In genomic region chr5:56012281-56012963, GRCh38 we compare ENCODE assay signal across 1 cellular context.
TF ChIP-seq lines count a peak whose summit lies in the region.

No MANE protein-coding gene starts in this region.

TF ChIP-seq in HepG2, 621 proteins besides CTCF, POLR2A, EP300 and RAD21 (continued from another document and continues in another):
- TF ChIP-seq, protein P1, sequence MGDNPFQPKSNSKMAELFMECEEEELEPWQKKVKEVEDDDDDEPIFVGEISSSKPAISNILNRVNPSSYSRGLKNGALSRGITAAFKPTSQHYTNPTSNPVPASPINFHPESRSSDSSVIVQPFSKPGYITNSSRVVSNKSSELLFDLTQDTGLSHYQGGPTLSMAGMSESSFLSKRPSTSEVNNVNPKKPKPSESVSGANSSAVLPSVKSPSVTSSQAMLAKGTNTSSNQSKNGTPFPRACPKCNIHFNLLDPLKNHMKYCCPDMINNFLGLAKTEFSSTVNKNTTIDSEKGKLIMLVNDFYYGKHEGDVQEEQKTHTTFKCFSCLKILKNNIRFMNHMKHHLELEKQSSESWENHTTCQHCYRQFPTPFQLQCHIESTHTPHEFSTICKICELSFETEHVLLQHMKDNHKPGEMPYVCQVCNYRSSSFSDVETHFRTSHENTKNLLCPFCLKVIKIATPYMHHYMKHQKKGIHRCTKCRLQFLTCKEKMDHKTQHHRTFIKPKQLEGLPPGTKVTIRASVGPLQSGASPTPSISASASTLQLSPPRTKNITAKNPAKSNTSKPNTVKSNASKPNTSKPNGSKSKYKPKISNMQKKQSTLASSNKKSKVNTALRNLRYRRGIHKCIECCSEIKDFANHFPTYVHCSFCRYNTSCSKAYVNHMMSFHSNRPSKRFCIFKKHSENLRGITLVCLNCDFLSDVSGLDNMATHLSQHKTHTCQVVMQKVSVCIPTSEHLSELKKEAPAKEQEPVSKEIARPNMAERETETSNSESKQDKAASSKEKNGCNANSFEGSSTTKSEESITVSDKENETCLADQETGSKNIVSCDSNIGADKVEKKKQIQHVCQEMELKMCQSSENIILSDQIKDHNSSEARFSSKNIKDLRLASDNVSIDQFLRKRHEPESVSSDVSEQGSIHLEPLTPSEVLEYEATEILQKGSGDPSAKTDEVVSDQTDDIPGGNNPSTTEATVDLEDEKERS (CRISPR knock-in tag; IDR thresholded peaks at IDR 0.05): no peak
- TF ChIP-seq NFYC (CRISPR knock-in tag; IDR thresholded peaks at IDR 0.05): peak; percentile 41; the same call in 1 of the 2 replicates
- no peak for TF ChIP-seq FOXK2 (IDR thresholded peaks at IDR 0.05)
- no peak for TF ChIP-seq FOXM1 (CRISPR knock-in tag; IDR thresholded peaks at IDR 0.05)
- no peak for TF ChIP-seq ZNF547 (CRISPR knock-in tag; IDR thresholded peaks at IDR 0.05)
- TF ChIP-seq SMYD3 (CRISPR knock-in tag; IDR thresholded peaks at IDR 0.05): no peak
- TF ChIP-seq ZNF224 (CRISPR knock-in tag; IDR thresholded peaks at IDR 0.05): no peak
- TF ChIP-seq PHB2 (IDR thresholded peaks at IDR 0.05; ENCODE audit: partially characterized antibody): no peak
- peak; percentile 34 for TF ChIP-seq ASH2L (IDR thresholded peaks at IDR 0.05; ENCODE audit: insufficient read length, low read depth, low read length)
- TF ChIP-seq TGIF2 (CRISPR knock-in tag; IDR thresholded peaks at IDR 0.05): no peak
- TF ChIP-seq ZNF292 (CRISPR knock-in tag; IDR thresholded peaks at IDR 0.05; ENCODE audit: borderline replicate concordance, low read depth): no peak
- TF ChIP-seq RFX1 (IDR thresholded peaks at IDR 0.05): no peak
- TF ChIP-seq POGK (CRISPR knock-in tag; conservative IDR thresholded peaks at IDR 0.05): no peak
- TF ChIP-seq, protein P2, sequence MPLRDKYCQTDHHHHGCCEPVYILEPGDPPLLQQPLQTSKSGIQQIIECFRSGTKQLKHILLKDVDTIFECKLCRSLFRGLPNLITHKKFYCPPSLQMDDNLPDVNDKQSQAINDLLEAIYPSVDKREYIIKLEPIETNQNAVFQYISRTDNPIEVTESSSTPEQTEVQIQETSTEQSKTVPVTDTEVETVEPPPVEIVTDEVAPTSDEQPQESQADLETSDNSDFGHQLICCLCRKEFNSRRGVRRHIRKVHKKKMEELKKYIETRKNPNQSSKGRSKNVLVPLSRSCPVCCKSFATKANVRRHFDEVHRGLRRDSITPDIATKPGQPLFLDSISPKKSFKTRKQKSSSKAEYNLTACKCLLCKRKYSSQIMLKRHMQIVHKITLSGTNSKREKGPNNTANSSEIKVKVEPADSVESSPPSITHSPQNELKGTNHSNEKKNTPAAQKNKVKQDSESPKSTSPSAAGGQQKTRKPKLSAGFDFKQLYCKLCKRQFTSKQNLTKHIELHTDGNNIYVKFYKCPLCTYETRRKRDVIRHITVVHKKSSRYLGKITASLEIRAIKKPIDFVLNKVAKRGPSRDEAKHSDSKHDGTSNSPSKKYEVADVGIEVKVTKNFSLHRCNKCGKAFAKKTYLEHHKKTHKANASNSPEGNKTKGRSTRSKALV (CRISPR knock-in tag; IDR thresholded peaks at IDR 0.05): no peak
- TF ChIP-seq MAFK (conservative IDR thresholded peaks at IDR 0.05 in 1 of 2, IDR thresholded peaks at IDR 0.05 in 1 of 2; ENCODE audit: low read length in 2 of 2): peak in 1 of 2 experiments; percentile 12; a peak in 1 of 4 replicates
- TF ChIP-seq SIX4 (CRISPR knock-in tag; IDR thresholded peaks at IDR 0.05): peak; percentile 68
- no peak for TF ChIP-seq MBNL3 (CRISPR knock-in tag; conservative IDR thresholded peaks at IDR 0.05)
- TF ChIP-seq IRF2 (CRISPR knock-in tag; IDR thresholded peaks at IDR 0.05): peak; percentile 58; the same call in 1 of the 2 replicates
- TF ChIP-seq, protein P3, sequence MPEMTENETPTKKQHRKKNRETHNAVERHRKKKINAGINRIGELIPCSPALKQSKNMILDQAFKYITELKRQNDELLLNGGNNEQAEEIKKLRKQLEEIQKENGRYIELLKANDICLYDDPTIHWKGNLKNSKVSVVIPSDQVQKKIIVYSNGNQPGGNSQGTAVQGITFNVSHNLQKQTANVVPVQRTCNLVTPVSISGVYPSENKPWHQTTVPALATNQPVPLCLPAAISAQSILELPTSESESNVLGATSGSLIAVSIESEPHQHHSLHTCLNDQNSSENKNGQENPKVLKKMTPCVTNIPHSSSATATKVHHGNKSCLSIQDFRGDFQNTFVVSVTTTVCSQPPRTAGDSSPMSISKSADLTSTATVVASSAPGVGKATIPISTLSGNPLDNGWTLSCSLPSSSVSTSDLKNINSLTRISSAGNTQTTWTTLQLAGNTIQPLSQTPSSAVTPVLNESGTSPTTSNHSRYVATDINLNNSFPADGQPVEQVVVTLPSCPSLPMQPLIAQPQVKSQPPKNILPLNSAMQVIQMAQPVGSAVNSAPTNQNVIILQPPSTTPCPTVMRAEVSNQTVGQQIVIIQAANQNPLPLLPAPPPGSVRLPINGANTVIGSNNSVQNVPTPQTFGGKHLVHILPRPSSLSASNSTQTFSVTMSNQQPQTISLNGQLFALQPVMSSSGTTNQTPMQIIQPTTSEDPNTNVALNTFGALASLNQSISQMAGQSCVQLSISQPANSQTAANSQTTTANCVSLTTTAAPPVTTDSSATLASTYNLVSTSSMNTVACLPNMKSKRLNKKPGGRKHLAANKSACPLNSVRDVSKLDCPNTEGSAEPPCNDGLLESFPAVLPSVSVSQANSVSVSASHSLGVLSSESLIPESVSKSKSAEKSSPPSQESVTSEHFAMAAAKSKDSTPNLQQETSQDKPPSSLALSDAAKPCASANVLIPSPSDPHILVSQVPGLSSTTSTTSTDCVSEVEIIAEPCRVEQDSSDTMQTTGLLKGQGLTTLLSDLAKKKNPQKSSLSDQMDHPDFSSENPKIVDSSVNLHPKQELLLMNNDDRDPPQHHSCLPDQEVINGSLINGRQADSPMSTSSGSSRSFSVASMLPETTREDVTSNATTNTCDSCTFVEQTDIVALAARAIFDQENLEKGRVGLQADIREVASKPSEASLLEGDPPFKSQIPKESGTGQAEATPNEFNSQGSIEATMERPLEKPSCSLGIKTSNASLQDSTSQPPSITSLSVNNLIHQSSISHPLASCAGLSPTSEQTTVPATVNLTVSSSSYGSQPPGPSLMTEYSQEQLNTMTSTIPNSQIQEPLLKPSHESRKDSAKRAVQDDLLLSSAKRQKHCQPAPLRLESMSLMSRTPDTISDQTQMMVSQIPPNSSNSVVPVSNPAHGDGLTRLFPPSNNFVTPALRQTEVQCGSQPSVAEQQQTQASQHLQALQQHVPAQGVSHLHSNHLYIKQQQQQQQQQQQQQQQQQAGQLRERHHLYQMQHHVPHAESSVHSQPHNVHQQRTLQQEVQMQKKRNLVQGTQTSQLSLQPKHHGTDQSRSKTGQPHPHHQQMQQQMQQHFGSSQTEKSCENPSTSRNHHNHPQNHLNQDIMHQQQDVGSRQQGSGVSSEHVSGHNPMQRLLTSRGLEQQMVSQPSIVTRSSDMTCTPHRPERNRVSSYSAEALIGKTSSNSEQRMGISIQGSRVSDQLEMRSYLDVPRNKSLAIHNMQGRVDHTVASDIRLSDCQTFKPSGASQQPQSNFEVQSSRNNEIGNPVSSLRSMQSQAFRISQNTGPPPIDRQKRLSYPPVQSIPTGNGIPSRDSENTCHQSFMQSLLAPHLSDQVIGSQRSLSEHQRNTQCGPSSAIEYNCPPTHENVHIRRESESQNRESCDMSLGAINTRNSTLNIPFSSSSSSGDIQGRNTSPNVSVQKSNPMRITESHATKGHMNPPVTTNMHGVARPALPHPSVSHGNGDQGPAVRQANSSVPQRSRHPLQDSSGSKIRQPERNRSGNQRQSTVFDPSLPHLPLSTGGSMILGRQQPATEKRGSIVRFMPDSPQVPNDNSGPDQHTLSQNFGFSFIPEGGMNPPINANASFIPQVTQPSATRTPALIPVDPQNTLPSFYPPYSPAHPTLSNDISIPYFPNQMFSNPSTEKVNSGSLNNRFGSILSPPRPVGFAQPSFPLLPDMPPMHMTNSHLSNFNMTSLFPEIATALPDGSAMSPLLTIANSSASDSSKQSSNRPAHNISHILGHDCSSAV (CRISPR knock-in tag; IDR thresholded peaks at IDR 0.05; ENCODE audit: borderline replicate concordance): 0 out of 2 replicates have a peak, but pooled peaks have one; percentile 1
- TF ChIP-seq ZNF788 (CRISPR knock-in tag; IDR thresholded peaks at IDR 0.05; ENCODE audit: borderline replicate concordance): no peak
- no peak for TF ChIP-seq ZFP37 (CRISPR knock-in tag; IDR thresholded peaks at IDR 0.05; ENCODE audit: borderline replicate concordance)
- TF ChIP-seq YEATS4 (CRISPR knock-in tag; IDR thresholded peaks at IDR 0.05; ENCODE audit: borderline replicate concordance): no peak
- TF ChIP-seq GATAD1 (CRISPR knock-in tag; IDR thresholded peaks at IDR 0.05): peak; percentile 40; the same call in 1 of the 2 replicates
- no peak for TF ChIP-seq JARID2 (CRISPR knock-in tag; IDR thresholded peaks at IDR 0.05; ENCODE audit: insufficient replicate concordance)
- TF ChIP-seq MED1 (CRISPR knock-in tag; IDR thresholded peaks at IDR 0.05): no peak
- TF ChIP-seq ZNF264 (CRISPR knock-in tag; IDR thresholded peaks at IDR 0.05): no peak
- no peak for TF ChIP-seq CSRNP1 (CRISPR knock-in tag; IDR thresholded peaks at IDR 0.05)
- peak; percentile 67; the same call in 1 of the 2 replicates for TF ChIP-seq TFE3 (CRISPR knock-in tag; IDR thresholded peaks at IDR 0.05)
- TF ChIP-seq HMGXB3 (CRISPR knock-in tag; IDR thresholded peaks at IDR 0.05; ENCODE audit: borderline replicate concordance): 0 out of 2 replicates have a peak, but pooled peaks have one; percentile 49
- 0 out of 2 replicates have a peak, but pooled peaks have one; percentile 28 for TF ChIP-seq KLF11 (CRISPR knock-in tag; IDR thresholded peaks at IDR 0.05)
- 0 out of 2 replicates have a peak, but pooled peaks have one; percentile 23 for TF ChIP-seq NFIC (IDR thresholded peaks at IDR 0.05; ENCODE audit: low read length)
- no peak for TF ChIP-seq ZNF326 (CRISPR knock-in tag; IDR thresholded peaks at IDR 0.05; ENCODE audit: borderline replicate concordance)
- TF ChIP-seq SOX5 (CRISPR knock-in tag; IDR thresholded peaks at IDR 0.05; ENCODE audit: borderline replicate concordance): peak; percentile 70; the same call in 1 of the 2 replicates
